Comparison of ENCODE assay signal across 2 cellular contexts in the genomic region with DNA sequence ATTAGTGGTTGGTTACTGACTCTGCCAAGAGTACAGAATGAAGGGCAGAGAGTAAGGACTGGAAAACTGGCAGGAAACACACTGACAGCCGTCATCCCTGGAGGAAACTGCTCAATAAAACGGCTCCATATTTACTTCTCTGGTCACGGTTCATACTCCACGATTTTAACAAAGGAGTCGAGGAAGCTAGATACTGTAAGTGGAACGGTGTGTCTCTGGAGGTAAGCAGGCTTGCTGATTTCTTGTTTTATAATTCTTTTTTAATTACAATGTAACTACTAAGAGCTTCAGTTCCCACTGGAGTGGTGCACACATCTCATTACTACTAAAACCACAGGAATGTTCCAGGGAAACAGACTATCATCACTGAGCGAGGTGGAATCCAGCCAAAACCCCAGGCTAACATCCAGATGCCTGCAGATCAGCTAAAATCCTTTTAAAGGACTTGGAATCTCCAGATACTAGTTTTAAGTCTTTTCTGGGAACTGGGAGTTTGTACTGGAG.
TF ChIP-seq lines count a peak whose summit lies in the region.

No MANE protein-coding gene starts in this region.

TF ChIP-seq in liver, 16 proteins besides CTCF, POLR2A, EP300 and RAD21:
- peak; percentile 53 for TF ChIP-seq SP1 (IDR thresholded peaks at IDR 0.05)
- TF ChIP-seq TAF1 (conservative IDR thresholded peaks at IDR 0.05): no peak
- TF ChIP-seq NR2F2 (IDR thresholded peaks at IDR 0.05): peak; percentile 33

TF ChIP-seq in HepG2, 621 proteins besides CTCF, POLR2A, EP300 and RAD21:
- TF ChIP-seq CREBL2 (CRISPR knock-in tag; IDR thresholded peaks at IDR 0.05; ENCODE audit: borderline replicate concordance) (no peak), ZNF839 (CRISPR knock-in tag; IDR thresholded peaks at IDR 0.05; ENCODE audit: borderline replicate concordance) (no peak), ZNF737 (CRISPR knock-in tag; IDR thresholded peaks at IDR 0.05; ENCODE audit: borderline replicate concordance) (no peak), IRX3 (CRISPR knock-in tag; IDR thresholded peaks at IDR 0.05; ENCODE audit: borderline replicate concordance, low read depth) (no peak), PLRG1 (conservative IDR thresholded peaks at IDR 0.05) (no peak), ZMYM4 (CRISPR knock-in tag; IDR thresholded peaks at IDR 0.05) (no peak), THYN1 (CRISPR knock-in tag; IDR thresholded peaks at IDR 0.05; ENCODE audit: borderline replicate concordance, low read depth) (no peak), RCOR2 (CRISPR knock-in tag; IDR thresholded peaks at IDR 0.05) (no peak), SRSF9 (IDR thresholded peaks at IDR 0.05; ENCODE audit: borderline replicate concordance, insufficient read depth, low read depth, low read length, poor library complexity, severe bottlenecking) (no peak), MAF1 (CRISPR knock-in tag; IDR thresholded peaks at IDR 0.05; ENCODE audit: borderline replicate concordance) (no peak), GLI4 (CRISPR knock-in tag; IDR thresholded peaks at IDR 0.05; ENCODE audit: borderline replicate concordance) (no peak)
- TF ChIP-seq, protein P1, sequence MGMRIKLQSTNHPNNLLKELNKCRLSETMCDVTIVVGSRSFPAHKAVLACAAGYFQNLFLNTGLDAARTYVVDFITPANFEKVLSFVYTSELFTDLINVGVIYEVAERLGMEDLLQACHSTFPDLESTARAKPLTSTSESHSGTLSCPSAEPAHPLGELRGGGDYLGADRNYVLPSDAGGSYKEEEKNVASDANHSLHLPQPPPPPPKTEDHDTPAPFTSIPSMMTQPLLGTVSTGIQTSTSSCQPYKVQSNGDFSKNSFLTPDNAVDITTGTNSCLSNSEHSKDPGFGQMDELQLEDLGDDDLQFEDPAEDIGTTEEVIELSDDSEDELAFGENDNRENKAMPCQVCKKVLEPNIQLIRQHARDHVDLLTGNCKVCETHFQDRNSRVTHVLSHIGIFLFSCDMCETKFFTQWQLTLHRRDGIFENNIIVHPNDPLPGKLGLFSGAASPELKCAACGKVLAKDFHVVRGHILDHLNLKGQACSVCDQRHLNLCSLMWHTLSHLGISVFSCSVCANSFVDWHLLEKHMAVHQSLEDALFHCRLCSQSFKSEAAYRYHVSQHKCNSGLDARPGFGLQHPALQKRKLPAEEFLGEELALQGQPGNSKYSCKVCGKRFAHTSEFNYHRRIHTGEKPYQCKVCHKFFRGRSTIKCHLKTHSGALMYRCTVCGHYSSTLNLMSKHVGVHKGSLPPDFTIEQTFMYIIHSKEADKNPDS (CRISPR knock-in tag; IDR thresholded peaks at IDR 0.05): no peak
- TF ChIP-seq, protein P2, sequence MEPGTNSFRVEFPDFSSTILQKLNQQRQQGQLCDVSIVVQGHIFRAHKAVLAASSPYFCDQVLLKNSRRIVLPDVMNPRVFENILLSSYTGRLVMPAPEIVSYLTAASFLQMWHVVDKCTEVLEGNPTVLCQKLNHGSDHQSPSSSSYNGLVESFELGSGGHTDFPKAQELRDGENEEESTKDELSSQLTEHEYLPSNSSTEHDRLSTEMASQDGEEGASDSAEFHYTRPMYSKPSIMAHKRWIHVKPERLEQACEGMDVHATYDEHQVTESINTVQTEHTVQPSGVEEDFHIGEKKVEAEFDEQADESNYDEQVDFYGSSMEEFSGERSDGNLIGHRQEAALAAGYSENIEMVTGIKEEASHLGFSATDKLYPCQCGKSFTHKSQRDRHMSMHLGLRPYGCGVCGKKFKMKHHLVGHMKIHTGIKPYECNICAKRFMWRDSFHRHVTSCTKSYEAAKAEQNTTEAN (CRISPR knock-in tag; conservative IDR thresholded peaks at IDR 0.05): no peak
- TF ChIP-seq, protein P3, sequence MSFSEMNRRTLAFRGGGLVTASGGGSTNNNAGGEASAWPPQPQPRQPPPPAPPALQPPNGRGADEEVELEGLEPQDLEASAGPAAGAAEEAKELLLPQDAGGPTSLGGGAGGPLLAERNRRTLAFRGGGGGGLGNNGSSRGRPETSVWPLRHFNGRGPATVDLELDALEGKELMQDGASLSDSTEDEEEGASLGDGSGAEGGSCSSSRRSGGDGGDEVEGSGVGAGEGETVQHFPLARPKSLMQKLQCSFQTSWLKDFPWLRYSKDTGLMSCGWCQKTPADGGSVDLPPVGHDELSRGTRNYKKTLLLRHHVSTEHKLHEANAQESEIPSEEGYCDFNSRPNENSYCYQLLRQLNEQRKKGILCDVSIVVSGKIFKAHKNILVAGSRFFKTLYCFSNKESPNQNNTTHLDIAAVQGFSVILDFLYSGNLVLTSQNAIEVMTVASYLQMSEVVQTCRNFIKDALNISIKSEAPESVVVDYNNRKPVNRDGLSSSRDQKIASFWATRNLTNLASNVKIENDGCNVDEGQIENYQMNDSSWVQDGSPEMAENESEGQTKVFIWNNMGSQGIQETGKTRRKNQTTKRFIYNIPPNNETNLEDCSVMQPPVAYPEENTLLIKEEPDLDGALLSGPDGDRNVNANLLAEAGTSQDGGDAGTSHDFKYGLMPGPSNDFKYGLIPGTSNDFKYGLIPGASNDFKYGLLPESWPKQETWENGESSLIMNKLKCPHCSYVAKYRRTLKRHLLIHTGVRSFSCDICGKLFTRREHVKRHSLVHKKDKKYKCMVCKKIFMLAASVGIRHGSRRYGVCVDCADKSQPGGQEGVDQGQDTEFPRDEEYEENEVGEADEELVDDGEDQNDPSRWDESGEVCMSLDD (CRISPR knock-in tag; IDR thresholded peaks at IDR 0.05; ENCODE audit: borderline replicate concordance): no peak
